In genomic region chr19:17236414-17236716, GRCh38 we compare ENCODE assay signal across 8 cellular contexts. TPM values are rescaled to one million over a fixed set of nuclear protein-coding genes. Genes with fewer than 3 reads are reported as not detected.
DNase-seq lines count a peak whose midpoint lies in the region; ATAC-seq and TF ChIP-seq lines count a peak whose summit lies in the region.

No MANE protein-coding gene starts in this region.

- TF ChIP-seq POLR2A in adrenal gland (IDR thresholded peaks at IDR 0.05), result no peak

- H3K9me3 ChIP-seq in adrenal gland (replicated peaks in 1 of 3) (no peaks in the 10 kb centered on the region), mucosa of stomach (ENCODE audit: control insufficient read depth, low read length) (no peaks in the 10 kb centered on the region)

- H3K36me3 ChIP-seq in GM23338 (ENCODE audit: insufficient read depth), result peaks cover 6% of the 10 kb centered on the region; the same call in 1 of the 2 replicates
- peaks cover 0 to 37% of the 10 kb centered on the region in 2 donors for H3K36me3 ChIP-seq in adrenal gland (replicated peaks in 1 of 2)
- H3K36me3 ChIP-seq in mucosa of stomach (ENCODE audit: control insufficient read depth, insufficient read depth, low read length), result peaks cover 22% of the 10 kb centered on the region

- ATAC-seq in GM23338 (peak; percentile 6), GM18868 (IDR thresholded peaks at IDR 0.05; ENCODE audit: unreplicated experiment) (no peak), HG03108 (IDR thresholded peaks at IDR 0.05; ENCODE audit: unreplicated experiment) (no peak)

- peaks cover 19% of the 10 kb centered on the region for H3K27me3 Mint-ChIP-seq in GM23338 (ENCODE audit: insufficient read depth, low read depth, poor library complexity)

- H3K9ac ChIP-seq in mucosa of stomach (ENCODE audit: low read length), result peak overlapping the region; percentile 53

- H3K4me1 ChIP-seq in GM23338 (ENCODE audit: insufficient read depth) (peaks cover 12% of the 10 kb centered on the region), adrenal gland (replicated peaks in 1 of 2) (peaks cover 21 to 23% of the 10 kb centered on the region in 2 donors), mucosa of stomach (ENCODE audit: control insufficient read depth, insufficient read depth, low read length) (peaks cover 49% of the 10 kb centered on the region)

- peaks cover 29% of the 10 kb centered on the region for H4K20me1 ChIP-seq in GM23338 (replicated peaks; ENCODE audit: insufficient read depth)

- no peaks in the 10 kb centered on the region for H3K9me2 ChIP-seq in GM23338 (ENCODE audit: insufficient read depth)

- 74 to 82% (median 76%) methylated on average over 1 of the region's 1 CpG for WGBS in adrenal gland, 4 donors

- peaks cover 65% of the 10 kb centered on the region for H3K79me2 ChIP-seq in GM23338 (replicated peaks; ENCODE audit: insufficient read depth)

- no peaks in the 10 kb centered on the region for H3K27me3 ChIP-seq in GM23338 (ENCODE audit: insufficient read depth)
- H3K27me3 ChIP-seq in adrenal gland, result no peaks in the 10 kb centered on the region
- H3K27me3 ChIP-seq in mucosa of stomach (ENCODE audit: control insufficient read depth, insufficient read depth, low read length), result no peaks in the 10 kb centered on the region

- no peaks in the 10 kb centered on the region for H3K9me3 Mint-ChIP-seq in GM23338

- peaks cover 25% of the 10 kb centered on the region for H3K4me1 Mint-ChIP-seq in GM23338

- H3K27ac Mint-ChIP-seq in GM23338, result no peak overlapping the region

- peaks cover 51% of the 10 kb centered on the region for H3K36me3 Mint-ChIP-seq in GM23338 (ENCODE audit: low read depth)

- intact Hi-C loops in adrenal gland (cut with DNase I), result no loop called here

- DNase-seq in GM23338 (ENCODE audit: low spot score), result peak; percentile 46
- peak in 1 of 7 donors; percentile 35 for DNase-seq in adrenal gland
- DNase-seq in LoVo (ENCODE audit: low spot score), result no peak
- DNase-seq in DMS 273 treated with DMSO at 0.1 percent for 48 hours (lab: John Stamatoyannopoulos, UW), result no peak

- peak overlapping the region; percentile 85 for H3K4me3 Mint-ChIP-seq in GM23338

- peak overlapping the region; percentile 73 for H3K4me2 ChIP-seq in GM23338

- TF ChIP-seq CTCF in 22Rv1 (IDR thresholded peaks at IDR 0.05), result no peak
- no peak for TF ChIP-seq CTCF in GM23338 (conservative IDR thresholded peaks at IDR 0.05; ENCODE audit: low read depth in 2 of 2)
- no peak for TF ChIP-seq CTCF in adrenal gland (IDR thresholded peaks at IDR 0.05)

- H3K27ac ChIP-seq in 22Rv1, result peak overlapping the region; percentile 90
- H3K27ac ChIP-seq in GM23338 (ENCODE audit: low read depth), result peak overlapping the region; percentile 89
- peak overlapping the region in 3 of 5 donors; percentile 19 to 89 (median 68) for H3K27ac ChIP-seq in adrenal gland

- H3K4me3 ChIP-seq in GM23338 (peak overlapping the region; percentile 39), adrenal gland (peak overlapping the region in 1 of 4 donors; percentile 86), mucosa of stomach (ENCODE audit: low read length) (no peak overlapping the region)

- H3F3A ChIP-seq in GM23338 (replicated peaks; ENCODE audit: low read depth), result peaks cover 39% of the 10 kb centered on the region

- no peak overlapping the region for H2AFZ ChIP-seq in GM23338

TF ChIP-seq in GM23338, 12 proteins besides CTCF, POLR2A, EP300 and RAD21 (continues in another document):
- TF ChIP-seq ZNF331 (CRISPR knock-in tag; IDR thresholded peaks at IDR 0.05; ENCODE audit: low read depth) (no peak), REST (IDR thresholded peaks at IDR 0.05; ENCODE audit: unreplicated experiment) (no peak), JUNB (IDR thresholded peaks at IDR 0.05; ENCODE audit: unreplicated experiment) (no peak)

RNA-seq across cellular contexts. Expression of gene NR2F6, which starts 9.4 kb away (rescaled TPM):
- total RNA-seq in GM23338 (2014; rRNA removed; shearing (Covaris generic)), result 172 and 209 TPM in 2 replicates
- 64.0 and 67.4 TPM in 2 replicates for polyA plus RNA-seq in GM23338 (2016; fragmentation: Nextera tagmentation; extraction: Ambion mirVana)
- total RNA-seq in adrenal gland, result 100 to 1,000 TPM in 1 of 8 donors, 10 to 100 TPM in 7; 36.2 to 140 (median 60.3) TPM
- 10 to 100 TPM in 2 of 3 donors, 1 to 10 TPM in 1; 6.6 to 26.3 (median 22.6) TPM for polyA plus RNA-seq in adrenal gland

RNA-seq across cellular contexts. Expression of gene OCEL1, which starts 10.3 kb away (rescaled TPM):
- total RNA-seq in GM23338 (2014; rRNA removed; shearing (Covaris generic)), result 9.6 and 12.7 TPM in 2 replicates
- polyA plus RNA-seq in GM23338 (2016; fragmentation: Nextera tagmentation; extraction: Ambion mirVana), result 47.4 and 50.6 TPM in 2 replicates
- 10 to 100 TPM in 7 of 8 donors, 1 to 10 TPM in 1; 6.1 to 49.1 (median 33.8) TPM for total RNA-seq in adrenal gland
- 10 to 100 TPM; 10.3 to 48.2 (median 27.0) TPM for polyA plus RNA-seq in adrenal gland

RNA-seq across cellular contexts. Expression of gene USE1, which starts 21.2 kb away (rescaled TPM):
- total RNA-seq in GM23338 (2014; rRNA removed; shearing (Covaris generic)), result 13.7 and 15.5 TPM in 2 replicates
- 18.6 and 19.4 TPM in 2 replicates for polyA plus RNA-seq in GM23338 (2016; fragmentation: Nextera tagmentation; extraction: Ambion mirVana)
- 10 to 100 TPM; 30.7 to 55.6 (median 44.7) TPM for total RNA-seq in adrenal gland
- polyA plus RNA-seq in adrenal gland, result 10 to 100 TPM; 23.7 to 87.8 (median 75.3) TPM

RNA-seq across cellular contexts. Expression of gene USHBP1, which starts 28.2 kb away (rescaled TPM):
- total RNA-seq in GM23338 (2014; rRNA removed; shearing (Covaris generic)), result 5.2 and 5.6 TPM in 2 replicates
- polyA plus RNA-seq in GM23338 (2016; fragmentation: Nextera tagmentation; extraction: Ambion mirVana) (4.0 and 4.6 TPM in 2 replicates), adrenal gland (10 to 100 TPM in 2 of 3 donors, under 1 TPM in 1; 0.71 to 23.6 (median 10.4) TPM)
- total RNA-seq in adrenal gland, result 10 to 100 TPM in 2 of 8 donors, 1 to 10 TPM in 6; 1.8 to 13.2 (median 5.3) TPM

RNA-seq across cellular contexts. Expression of gene BABAM1, which starts 30.9 kb away (rescaled TPM):
- total RNA-seq in GM23338 (2014; rRNA removed; shearing (Covaris generic)), result 78.1 and 87.8 TPM in 2 replicates
- 88.7 and 95.0 TPM in 2 replicates for polyA plus RNA-seq in GM23338 (2016; fragmentation: Nextera tagmentation; extraction: Ambion mirVana)
- 100 to 1,000 TPM in 1 of 8 donors, 10 to 100 TPM in 7; 68.5 to 128 (median 79.4) TPM for total RNA-seq in adrenal gland
- 100 to 1,000 TPM in 2 of 3 donors, 10 to 100 TPM in 1; 71.1 to 116 (median 101) TPM for polyA plus RNA-seq in adrenal gland
